ENCODE assay signal across 20 cellular contexts in the genomic region with DNA sequence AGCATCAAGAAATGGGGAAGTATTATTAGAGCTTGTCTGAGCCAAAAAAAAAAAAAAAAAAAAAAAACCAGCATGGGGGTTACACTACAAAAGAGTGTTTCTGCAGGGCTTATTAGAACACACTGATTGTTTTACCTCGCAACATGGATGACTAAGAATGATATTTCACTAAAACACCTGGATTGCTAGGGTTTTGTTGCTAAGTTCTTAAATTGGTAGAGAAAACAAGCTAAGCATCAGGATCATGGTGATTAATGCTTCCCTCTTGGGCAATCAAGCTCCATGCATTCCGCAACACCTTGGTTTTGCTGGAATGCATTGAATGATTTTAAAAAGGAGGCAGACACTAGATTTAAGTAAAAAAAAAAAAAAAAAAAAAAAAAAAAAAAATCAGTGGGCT.
"Had no signal": no experiment of that assay in that cellular context is flagged by ENCODE, and none has a peak within 500 bp of the region (broad histone marks: within the 10 kb centered on the region; RNA-seq: fewer than 3 reads in every experiment).

No MANE protein-coding gene starts in this region.

- H3K4me1 ChIP-seq: colonic mucosa, gastrocnemius medialis, left ventricle myocardium inferior, lower lobe of right lung, right atrium auricular region, testis, tibial nerve had no signal

- H3K36me3 ChIP-seq: colonic mucosa, gastrocnemius medialis, left ventricle myocardium inferior, lower lobe of right lung, right atrium auricular region, sigmoid colon, tibial nerve had no signal

- DNase-seq: colonic mucosa; dermis blood vessel endothelial cell; gastrocnemius medialis; glutamatergic neuron; immature natural killer cell; kidney; left cardiac atrium; left ventricle myocardium inferior; lower lobe of right lung; natural killer cell; posterior cingulate gyrus; sigmoid colon; stimulated activated CD4-positive, alpha-beta T cell treated with anti-CD3 and anti-CD28 coated beads, Interleukin-2, amount 100 ng/mL, for 24 hours; stimulated activated CD4-positive, alpha-beta T cell treated with anti-CD3 and anti-CD28 coated beads, Interleukin-4, amount 100 ng/mL, for 4 hours; stimulated activated naive B cell treated with anti-CD40 and anti-IgM and Interleukin-4, amounts not matched to agents 10 μg/mL and 1 μg/mL and 100 μg/mL, for 72 hours; stimulated activated naive CD8-positive, alpha-beta T cell treated with anti-CD3 and anti-CD28 coated beads, Interleukin-15, amount 100 ng/mL, for 72 hours; testis had no signal

- H3K27me3 ChIP-seq: colonic mucosa, gastrocnemius medialis, right atrium auricular region, sigmoid colon, testis, tibial nerve had no signal

- ATAC-seq: gastrocnemius medialis; left cardiac atrium; lower lobe of right lung; natural killer cell; stimulated activated naive B cell treated with anti-CD40 and anti-IgM and Interleukin-4, amounts not matched to agents 10 μg/mL and 1 μg/mL and 100 μg/mL, for 72 hours; stimulated activated naive CD8-positive, alpha-beta T cell treated with anti-CD3 and anti-CD28 coated beads, Interleukin-15, amount 100 ng/mL, for 72 hours had no signal

- H3K27ac ChIP-seq: colonic mucosa, gastrocnemius medialis, left ventricle myocardium inferior, lower lobe of right lung, right atrium auricular region, sigmoid colon, skin epidermis, testis, tibial nerve had no signal

- H3K9me3 ChIP-seq: colonic mucosa, gastrocnemius medialis, left ventricle myocardium inferior, lower lobe of right lung, right atrium auricular region, sigmoid colon, testis, tibial nerve had no signal

- H3K4me3 ChIP-seq: colonic mucosa, gastrocnemius medialis, left ventricle myocardium inferior, lower lobe of right lung, right atrium auricular region, sigmoid colon, skin epidermis, testis, tibial nerve had no signal
